In genomic region chr12:51371295-51371953, GRCh38 we compare ENCODE assay signal across 8 cellular contexts. TPM values are rescaled to one million over a fixed set of nuclear protein-coding genes. Genes with fewer than 3 reads are reported as not detected.
DNase-seq lines count a peak whose midpoint lies in the region; ATAC-seq and TF ChIP-seq lines count a peak whose summit lies in the region.

No MANE protein-coding gene starts in this region.

- no peak overlapping the region for H3K4me2 ChIP-seq in Karpas-422 (ENCODE audit: low read depth, low read length, poor library complexity, severe bottlenecking)

- TF ChIP-seq CTCF in dorsolateral prefrontal cortex (IDR thresholded peaks at IDR 0.05 in 54 of 56, conservative IDR thresholded peaks at IDR 0.05 in 2 of 56; ENCODE audit: low read depth in 1 of 56, partially characterized antibody in 56 of 56) (no peak), mesothelial cell of epicardium (IDR thresholded peaks at IDR 0.05; ENCODE audit: unreplicated experiment) (no peak)

- no peaks in the 10 kb centered on the region for H3K79me2 ChIP-seq in Karpas-422 (ENCODE audit: low read length)

- no peaks in the 10 kb centered on the region for H4K20me1 ChIP-seq in Karpas-422 (ENCODE audit: insufficient read depth, low read depth, low read length)

- H3K9ac ChIP-seq in Karpas-422 (ENCODE audit: low read length): no peak overlapping the region

- H3K9me3 Mint-ChIP-seq in mesothelial cell of epicardium: no peaks in the 10 kb centered on the region

- no peaks in the 10 kb centered on the region for H3K27me3 Mint-ChIP-seq in mesothelial cell of epicardium (ENCODE audit: low read depth)

- H3K27ac ChIP-seq in dorsolateral prefrontal cortex: peak overlapping the region in 48 of 59 donors; percentile 5 to 84 (median 50)
- H3K27ac ChIP-seq in Karpas-422 (ENCODE audit: low read length): no peak overlapping the region

- H3K4me1 ChIP-seq in Karpas-422 (ENCODE audit: low read length): peaks cover 11% of the 10 kb centered on the region

- H3K27me3 ChIP-seq in dorsolateral prefrontal cortex (no peaks in the 10 kb centered on the region), Karpas-422 (ENCODE audit: low read length) (no peaks in the 10 kb centered on the region)

- H3K4me3 ChIP-seq in dorsolateral prefrontal cortex (no peak overlapping the region), Karpas-422 (ENCODE audit: low read length) (no peak overlapping the region)

- H3K4me1 Mint-ChIP-seq in mesothelial cell of epicardium: peaks cover 31% of the 10 kb centered on the region

- H2AFZ ChIP-seq in Karpas-422 (ENCODE audit: low read length): no peak overlapping the region

- H3K27ac Mint-ChIP-seq in mesothelial cell of epicardium: peak overlapping the region; percentile 93

- DNase-seq in GM04503 (ENCODE audit: low read depth): peak; percentile 89
- DNase-seq in NCI-H345 treated with DMSO at 0.1 percent for 48 hours (lab: John Stamatoyannopoulos, UW; ENCODE audit: unreplicated experiment): peak; percentile 60
- DNase-seq in dorsolateral prefrontal cortex: peak in 1 of 10 donors; percentile 52
- DNase-seq in mesothelial cell of epicardium (ENCODE audit: low spot score in 2 of 2, unreplicated experiment in 2 of 2): peak in 1 of 2 experiments; percentile 45
- DNase-seq in Karpas-422: no peak
- DNase-seq in activated effector memory CD4-positive, alpha-beta T cell treated with Interleukin-2 at 50 U/mL for 16 hours: no peak

- no peak for ATAC-seq in HG02571 (IDR thresholded peaks at IDR 0.05; ENCODE audit: unreplicated experiment)
- no peak for ATAC-seq in GM21737 (IDR thresholded peaks at IDR 0.05; ENCODE audit: unreplicated experiment)

- no peak overlapping the region for H3K4me3 Mint-ChIP-seq in mesothelial cell of epicardium

- intact Hi-C loops in dorsolateral prefrontal cortex (cut with DNase I): no loop called here

- peaks cover 5% of the 10 kb centered on the region for H3K36me3 Mint-ChIP-seq in mesothelial cell of epicardium

- no peaks in the 10 kb centered on the region for H3K9me2 ChIP-seq in Karpas-422 (replicated peaks; ENCODE audit: insufficient read depth, low read length)

- no peaks in the 10 kb centered on the region for H3K9me3 ChIP-seq in Karpas-422 (ENCODE audit: low read length)

- H3K36me3 ChIP-seq in Karpas-422 (ENCODE audit: insufficient read depth, low read length): no peaks in the 10 kb centered on the region

RNA-seq across cellular contexts. Expression of gene GALNT6, which starts 19.8 kb away (rescaled TPM):
- total RNA-seq in dorsolateral prefrontal cortex (100 to 1,000 TPM in 1 of 120 experiments, 10 to 100 TPM in 91, 1 to 10 TPM in 28; 3.0 to 100 (median 19.1) TPM), mesothelial cell of epicardium (12.8 to 14.3 TPM (median 13.8 TPM) in 3 replicates)
- total RNA-seq in Karpas-422 (2014; rRNA removed; shearing (Covaris generic); ENCODE audit: low replicate concordance): 9.1 and 9.6 TPM in 2 replicates

RNA-seq across cellular contexts. Expression of gene CELA1, which starts 24.9 kb away (rescaled TPM):
- 1 to 10 TPM in 1 of 120 experiments, not detected in 119; 1.0 TPM for total RNA-seq in dorsolateral prefrontal cortex
- total RNA-seq in mesothelial cell of epicardium: not detected in 3 replicates
- not detected in 2 replicates for total RNA-seq in Karpas-422 (2014; rRNA removed; shearing (Covaris generic); ENCODE audit: low replicate concordance)

RNA-seq across cellular contexts. Expression of gene BIN2, which starts 47.5 kb away (rescaled TPM):
- total RNA-seq in dorsolateral prefrontal cortex: 10 to 100 TPM in 4 of 120 experiments, 1 to 10 TPM in 116; 1.1 to 12.8 (median 3.8) TPM
- total RNA-seq in mesothelial cell of epicardium: 0.18 TPM in 1 of 3 replicates, not detected in the others
- total RNA-seq in Karpas-422 (2014; rRNA removed; shearing (Covaris generic); ENCODE audit: low replicate concordance): 5.5 and 10.0 TPM in 2 replicates

RNA-seq across cellular contexts. Expression of gene SLC4A8, which starts 53.2 kb away (rescaled TPM):
- total RNA-seq in dorsolateral prefrontal cortex (100 to 1,000 TPM in 73 of 120 experiments, 10 to 100 TPM in 47; 45.6 to 158 (median 109) TPM), mesothelial cell of epicardium (17.5 to 21.2 TPM (median 17.6 TPM) in 3 replicates)
- total RNA-seq in Karpas-422 (2014; rRNA removed; shearing (Covaris generic); ENCODE audit: low replicate concordance): 0.43 and 9.1 TPM in 2 replicates

Comparison
In these comparisons a context has a peak if more than half of its experiments do, and no peak if none do; other contexts are left out.
1. DNase-seq: peak in GM04503 (single experiment) and NCI-H345 treated with DMSO at 0.1 percent for 48 hours (single experiment); none in Karpas-422 (single experiment) and activated effector memory CD4-positive, alpha-beta T cell treated with Interleukin-2 at 50 U/mL for 16 hours (single experiment).